In the genomic region with DNA sequence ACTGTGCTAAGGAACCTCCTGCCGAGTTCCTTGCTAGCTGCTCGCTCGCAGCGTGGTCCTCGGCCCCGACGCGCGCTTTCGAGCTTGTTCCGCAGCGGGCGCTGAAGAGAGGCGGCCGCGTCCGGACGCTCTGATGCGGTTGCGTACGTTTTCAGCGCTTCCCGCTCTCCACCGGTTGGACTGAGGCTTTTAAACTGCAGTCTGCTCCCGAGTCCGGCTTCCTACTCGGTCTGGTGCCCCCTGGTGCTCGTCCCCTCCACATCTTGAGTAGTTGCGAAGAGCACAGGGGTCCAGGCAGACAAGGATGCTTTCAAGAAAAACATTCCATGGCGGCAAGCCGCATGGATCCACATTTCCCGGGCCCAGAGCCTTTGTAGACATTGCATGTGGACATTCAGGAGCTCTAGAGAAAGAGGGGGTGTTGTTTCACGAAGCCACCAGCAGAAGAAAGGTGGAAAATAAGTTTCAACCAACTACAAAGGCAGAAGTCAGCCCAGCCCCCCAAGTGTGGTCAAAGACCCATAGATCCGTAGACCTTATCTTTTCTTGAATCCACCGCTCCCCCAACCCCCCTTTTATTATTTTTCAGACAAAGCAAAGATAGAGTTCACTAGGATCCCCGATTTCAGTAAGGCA, we compare ENCODE assay signal across 1 cellular context.
TF ChIP-seq lines count a peak whose summit lies in the region.

No MANE protein-coding gene starts in this region.

TF ChIP-seq in HepG2, 621 proteins besides CTCF, POLR2A, EP300 and RAD21 (continued from another document and continues in another):
- TF ChIP-seq ZNF280D (CRISPR knock-in tag; IDR thresholded peaks at IDR 0.05), result 0 out of 2 replicates have a peak, but pooled peaks have one; percentile 67
- TF ChIP-seq, protein P1, sequence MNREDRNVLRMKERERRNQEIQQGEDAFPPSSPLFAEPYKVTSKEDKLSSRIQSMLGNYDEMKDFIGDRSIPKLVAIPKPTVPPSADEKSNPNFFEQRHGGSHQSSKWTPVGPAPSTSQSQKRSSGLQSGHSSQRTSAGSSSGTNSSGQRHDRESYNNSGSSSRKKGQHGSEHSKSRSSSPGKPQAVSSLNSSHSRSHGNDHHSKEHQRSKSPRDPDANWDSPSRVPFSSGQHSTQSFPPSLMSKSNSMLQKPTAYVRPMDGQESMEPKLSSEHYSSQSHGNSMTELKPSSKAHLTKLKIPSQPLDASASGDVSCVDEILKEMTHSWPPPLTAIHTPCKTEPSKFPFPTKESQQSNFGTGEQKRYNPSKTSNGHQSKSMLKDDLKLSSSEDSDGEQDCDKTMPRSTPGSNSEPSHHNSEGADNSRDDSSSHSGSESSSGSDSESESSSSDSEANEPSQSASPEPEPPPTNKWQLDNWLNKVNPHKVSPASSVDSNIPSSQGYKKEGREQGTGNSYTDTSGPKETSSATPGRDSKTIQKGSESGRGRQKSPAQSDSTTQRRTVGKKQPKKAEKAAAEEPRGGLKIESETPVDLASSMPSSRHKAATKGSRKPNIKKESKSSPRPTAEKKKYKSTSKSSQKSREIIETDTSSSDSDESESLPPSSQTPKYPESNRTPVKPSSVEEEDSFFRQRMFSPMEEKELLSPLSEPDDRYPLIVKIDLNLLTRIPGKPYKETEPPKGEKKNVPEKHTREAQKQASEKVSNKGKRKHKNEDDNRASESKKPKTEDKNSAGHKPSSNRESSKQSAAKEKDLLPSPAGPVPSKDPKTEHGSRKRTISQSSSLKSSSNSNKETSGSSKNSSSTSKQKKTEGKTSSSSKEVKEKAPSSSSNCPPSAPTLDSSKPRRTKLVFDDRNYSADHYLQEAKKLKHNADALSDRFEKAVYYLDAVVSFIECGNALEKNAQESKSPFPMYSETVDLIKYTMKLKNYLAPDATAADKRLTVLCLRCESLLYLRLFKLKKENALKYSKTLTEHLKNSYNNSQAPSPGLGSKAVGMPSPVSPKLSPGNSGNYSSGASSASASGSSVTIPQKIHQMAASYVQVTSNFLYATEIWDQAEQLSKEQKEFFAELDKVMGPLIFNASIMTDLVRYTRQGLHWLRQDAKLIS (CRISPR knock-in tag; IDR thresholded peaks at IDR 0.05), result 0 out of 2 replicates have a peak, but pooled peaks have one; percentile 33
- TF ChIP-seq KLF16 (CRISPR knock-in tag; IDR thresholded peaks at IDR 0.05), result peak in 1 of 2 experiments; percentile 83; a peak in 2 of 4 replicates
- TF ChIP-seq ZNF749 (CRISPR knock-in tag; IDR thresholded peaks at IDR 0.05; ENCODE audit: borderline replicate concordance), result no peak
- TF ChIP-seq AGO1 (IDR thresholded peaks at IDR 0.05; ENCODE audit: low read depth, low read length, poor library complexity, severe bottlenecking), result peak; percentile 80
- TF ChIP-seq CCDC6 (CRISPR knock-in tag; IDR thresholded peaks at IDR 0.05), result peak; percentile 95
- TF ChIP-seq SYNCRIP (IDR thresholded peaks at IDR 0.05; ENCODE audit: insufficient read depth, low read depth, low read length), result no peak
- peak; percentile 90; the same call in 1 of the 2 replicates for TF ChIP-seq ZNF792 (CRISPR knock-in tag; IDR thresholded peaks at IDR 0.05)
- peak; percentile 90 for TF ChIP-seq TBX2 (CRISPR knock-in tag; IDR thresholded peaks at IDR 0.05; ENCODE audit: borderline replicate concordance)
- TF ChIP-seq, protein P2, sequence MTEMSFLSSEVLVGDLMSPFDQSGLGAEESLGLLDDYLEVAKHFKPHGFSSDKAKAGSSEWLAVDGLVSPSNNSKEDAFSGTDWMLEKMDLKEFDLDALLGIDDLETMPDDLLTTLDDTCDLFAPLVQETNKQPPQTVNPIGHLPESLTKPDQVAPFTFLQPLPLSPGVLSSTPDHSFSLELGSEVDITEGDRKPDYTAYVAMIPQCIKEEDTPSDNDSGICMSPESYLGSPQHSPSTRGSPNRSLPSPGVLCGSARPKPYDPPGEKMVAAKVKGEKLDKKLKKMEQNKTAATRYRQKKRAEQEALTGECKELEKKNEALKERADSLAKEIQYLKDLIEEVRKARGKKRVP (CRISPR knock-in tag; IDR thresholded peaks at IDR 0.05), result peak in 1 of 2 experiments; percentile 60; a peak in 2 of 4 replicates
- peak; percentile 91 for TF ChIP-seq BCL3 (CRISPR knock-in tag; IDR thresholded peaks at IDR 0.05)
- TF ChIP-seq, protein P3, sequence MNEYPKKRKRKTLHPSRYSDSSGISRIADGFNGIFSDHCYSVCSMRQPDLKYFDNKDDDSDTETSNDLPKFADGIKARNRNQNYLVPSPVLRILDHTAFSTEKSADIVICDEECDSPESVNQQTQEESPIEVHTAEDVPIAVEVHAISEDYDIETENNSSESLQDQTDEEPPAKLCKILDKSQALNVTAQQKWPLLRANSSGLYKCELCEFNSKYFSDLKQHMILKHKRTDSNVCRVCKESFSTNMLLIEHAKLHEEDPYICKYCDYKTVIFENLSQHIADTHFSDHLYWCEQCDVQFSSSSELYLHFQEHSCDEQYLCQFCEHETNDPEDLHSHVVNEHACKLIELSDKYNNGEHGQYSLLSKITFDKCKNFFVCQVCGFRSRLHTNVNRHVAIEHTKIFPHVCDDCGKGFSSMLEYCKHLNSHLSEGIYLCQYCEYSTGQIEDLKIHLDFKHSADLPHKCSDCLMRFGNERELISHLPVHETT (CRISPR knock-in tag; conservative IDR thresholded peaks at IDR 0.05), result peak; percentile 66
- no peak for TF ChIP-seq TEF (CRISPR knock-in tag; IDR thresholded peaks at IDR 0.05)
- TF ChIP-seq KMT2B (CRISPR knock-in tag; IDR thresholded peaks at IDR 0.05), result peak; percentile 94
- TF ChIP-seq ZHX1 (CRISPR knock-in tag; IDR thresholded peaks at IDR 0.05; ENCODE audit: low read depth), result peak; percentile 79; the same call in 1 of the 2 replicates
- TF ChIP-seq RORA (CRISPR knock-in tag; IDR thresholded peaks at IDR 0.05), result no peak
- TF ChIP-seq HES4 (CRISPR knock-in tag; IDR thresholded peaks at IDR 0.05; ENCODE audit: borderline replicate concordance), result peak; percentile 94
- TF ChIP-seq, protein P4, sequence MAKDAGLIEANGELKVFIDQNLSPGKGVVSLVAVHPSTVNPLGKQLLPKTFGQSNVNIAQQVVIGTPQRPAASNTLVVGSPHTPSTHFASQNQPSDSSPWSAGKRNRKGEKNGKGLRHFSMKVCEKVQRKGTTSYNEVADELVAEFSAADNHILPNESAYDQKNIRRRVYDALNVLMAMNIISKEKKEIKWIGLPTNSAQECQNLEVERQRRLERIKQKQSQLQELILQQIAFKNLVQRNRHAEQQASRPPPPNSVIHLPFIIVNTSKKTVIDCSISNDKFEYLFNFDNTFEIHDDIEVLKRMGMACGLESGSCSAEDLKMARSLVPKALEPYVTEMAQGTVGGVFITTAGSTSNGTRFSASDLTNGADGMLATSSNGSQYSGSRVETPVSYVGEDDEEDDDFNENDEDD (CRISPR knock-in tag; IDR thresholded peaks at IDR 0.05; ENCODE audit: borderline replicate concordance), result peak; percentile 98
- peak; percentile 90; the same call in 1 of the 2 replicates for TF ChIP-seq ZNF556 (CRISPR knock-in tag; IDR thresholded peaks at IDR 0.05; ENCODE audit: borderline replicate concordance)
- TF ChIP-seq KDM3A (CRISPR knock-in tag; IDR thresholded peaks at IDR 0.05; ENCODE audit: low read depth), result peak; percentile 89
- TF ChIP-seq ZNF512B (CRISPR knock-in tag; IDR thresholded peaks at IDR 0.05; ENCODE audit: borderline replicate concordance), result peak; percentile 91; the same call in 1 of the 2 replicates
- no peak for TF ChIP-seq DDIT3 (CRISPR knock-in tag; IDR thresholded peaks at IDR 0.05)
- peak; percentile 89 for TF ChIP-seq ZGPAT (CRISPR knock-in tag; IDR thresholded peaks at IDR 0.05)
- TF ChIP-seq SATB2 (CRISPR knock-in tag; IDR thresholded peaks at IDR 0.05), result peak; percentile 92
- TF ChIP-seq, protein P5, sequence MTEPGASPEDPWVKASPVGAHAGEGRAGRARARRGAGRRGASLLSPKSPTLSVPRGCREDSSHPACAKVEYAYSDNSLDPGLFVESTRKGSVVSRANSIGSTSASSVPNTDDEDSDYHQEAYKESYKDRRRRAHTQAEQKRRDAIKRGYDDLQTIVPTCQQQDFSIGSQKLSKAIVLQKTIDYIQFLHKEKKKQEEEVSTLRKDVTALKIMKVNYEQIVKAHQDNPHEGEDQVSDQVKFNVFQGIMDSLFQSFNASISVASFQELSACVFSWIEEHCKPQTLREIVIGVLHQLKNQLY (CRISPR knock-in tag; IDR thresholded peaks at IDR 0.05), result peak; percentile 53; the same call in 1 of the 2 replicates
- TF ChIP-seq PRPF4 (IDR thresholded peaks at IDR 0.05; ENCODE audit: low read depth, low read length, poor library complexity, severe bottlenecking), result no peak
- peak; percentile 88 for TF ChIP-seq FOXC1 (CRISPR knock-in tag; IDR thresholded peaks at IDR 0.05; ENCODE audit: borderline replicate concordance)
- 0 out of 2 replicates have a peak, but pooled peaks have one; percentile 25 for TF ChIP-seq ZNF678 (CRISPR knock-in tag; IDR thresholded peaks at IDR 0.05)
